8 cellular contexts compared by ENCODE assay signal in genomic region chr7:149459201-149459539, GRCh38. TPM values are rescaled to one million over a fixed set of nuclear protein-coding genes. Genes with fewer than 3 reads are reported as not detected.
DNase-seq lines count a peak whose midpoint lies in the region; ATAC-seq, FAIRE-seq and TF ChIP-seq lines count a peak whose summit lies in the region.

No MANE protein-coding gene starts in this region.

- CTCF ChIA-PET in H1 (lab: Charles Lee; ENCODE audit: partially characterized antibody): interaction anchor here (0.8 to 2.1 kb wide), 11 partner anchors 10 to 226 kb away, joined by 3 to 11 read pairs (median 4); no protein-coding TSS in a partner anchor

- TF ChIP-seq CTCF in H1 (IDR thresholded peaks at IDR 0.05; ENCODE audit: control extremely low read depth in 1 of 3, insufficient read depth in 1 of 3, low read depth in 1 of 3, low read length in 3 of 3) (no peak), neural progenitor cell (IDR thresholded peaks at IDR 0.05) (no peak)

- H2BK120ac ChIP-seq in H1 (replicated peaks; ENCODE audit: low read depth, low read length): no peak overlapping the region

- H3K9me3 Mint-ChIP-seq in CD4-positive, CD25-positive, alpha-beta regulatory T cell: no peaks in the 10 kb centered on the region
- no peaks in the 10 kb centered on the region for H3K9me3 Mint-ChIP-seq in neural progenitor cell

- peaks cover 24% of the 10 kb centered on the region for H3K36me3 ChIP-seq in CD4-positive, CD25-positive, alpha-beta regulatory T cell (ENCODE audit: control insufficient read depth, insufficient read depth, low read length)
- peaks cover 0 to 11% (median 6%) of the 10 kb centered on the region in 4 experiments; a peak in 4 of 8 replicates for H3K36me3 ChIP-seq in H1 (ENCODE audit: control insufficient read depth in 2 of 4, insufficient read depth in 4 of 4, low read length in 3 of 4)
- no peaks in the 10 kb centered on the region for H3K36me3 ChIP-seq in neural progenitor cell

- peaks cover 18% of the 10 kb centered on the region for H3K27me3 Mint-ChIP-seq in CD4-positive, CD25-positive, alpha-beta regulatory T cell
- H3K27me3 Mint-ChIP-seq in neural progenitor cell (ENCODE audit: insufficient read depth, low read depth): no peaks in the 10 kb centered on the region

- peak overlapping the region; percentile 65 to 93 (median 88) for H3K4me3 Mint-ChIP-seq in CD4-positive, CD25-positive, alpha-beta regulatory T cell
- H3K4me3 Mint-ChIP-seq in neural progenitor cell: peak overlapping the region; percentile 89

- H2BK20ac ChIP-seq in H1 (ENCODE audit: low read length): no peak overlapping the region

- no peak overlapping the region for H2AK5ac ChIP-seq in H1 (ENCODE audit: low read depth, low read length)

- H3F3A ChIP-seq in neural progenitor cell (ENCODE audit: low read depth): peaks cover 39% of the 10 kb centered on the region

- POLR2A ChIA-PET in H1 (lab: Charles Lee; ENCODE audit: partially characterized antibody): interaction anchor here (1.0 to 3.8 kb wide), 11 partner anchors 9 to 388 kb away, joined by 3 to 27 read pairs (median 4); partner anchors contain the start of gene ZNF783

- no peak for ATAC-seq in CD4-positive, CD25-positive, alpha-beta regulatory T cell (ENCODE audit: low read depth in 2 of 2)
- no peak for ATAC-seq in GM18502 (IDR thresholded peaks at IDR 0.05; ENCODE audit: poor library complexity, unreplicated experiment)

- peaks cover 5% of the 10 kb centered on the region for H3K27me3 ChIP-seq in CD4-positive, CD25-positive, alpha-beta regulatory T cell (ENCODE audit: control insufficient read depth, insufficient read depth, low read length)
- H3K27me3 ChIP-seq in H1 (replicated peaks in 1 of 4; ENCODE audit: control insufficient read depth in 3 of 4, extremely low read depth in 1 of 4, insufficient read depth in 3 of 4, low read length in 3 of 4) (peaks cover 4 to 25% (median 20%) of the 10 kb centered on the region in 4 experiments), neural progenitor cell (peaks cover 43% of the 10 kb centered on the region)

- H3K9me3 ChIP-seq in CD4-positive, CD25-positive, alpha-beta regulatory T cell (ENCODE audit: control insufficient read depth in 2 of 2, low read length in 2 of 2): no peaks in the 10 kb centered on the region
- H3K9me3 ChIP-seq in H1 (ENCODE audit: insufficient read depth in 2 of 2, low read depth in 1 of 2, low read length in 1 of 2) (no peaks in the 10 kb centered on the region), neural progenitor cell (ENCODE audit: low read depth) (no peaks in the 10 kb centered on the region)

- H3K79me1 ChIP-seq in H1 (ENCODE audit: low read depth, low read length): no peaks in the 10 kb centered on the region

- H3K14ac ChIP-seq in H1 (ENCODE audit: insufficient read length): no peak overlapping the region

- WGBS in H1 (ENCODE audit: extremely low coverage in 1 of 2, insufficient coverage in 1 of 2, insufficient read length in 1 of 2, insufficient replicate concordance in 2 of 2, low coverage in 1 of 2, low lambda C conversion rate in 2 of 2, missing lambda C conversion rate in 1 of 2), 2 experiments: 59% methylated on average over 6 of the region's 17 CpGs; no CpG with 5 or more reads in 1 of the 2 experiments

- no peak for TF ChIP-seq POLR2A in H1 (IDR thresholded peaks at IDR 0.05; ENCODE audit: control extremely low read depth in 1 of 2, low read depth in 2 of 2, low read length in 2 of 2)

- no peak overlapping the region for H3K4ac ChIP-seq in H1 (replicated peaks; ENCODE audit: insufficient read length, low read depth, low read length)

- peaks cover 0 to 10% of the 10 kb centered on the region in 2 experiments; a peak in 1 of 4 replicates for H3K79me2 ChIP-seq in H1 (ENCODE audit: control insufficient read depth in 1 of 2, insufficient read depth in 2 of 2, low read length in 2 of 2)
- peaks cover 28% of the 10 kb centered on the region for H3K79me2 ChIP-seq in neural progenitor cell (ENCODE audit: low read depth)

- TF ChIP-seq RAD21 in H1 (IDR thresholded peaks at IDR 0.05 in 1 of 2, conservative IDR thresholded peaks at IDR 0.05 in 1 of 2; ENCODE audit: low read depth in 2 of 2, low read length in 2 of 2): no peak

- H3K4me2 ChIP-seq in H1 (ENCODE audit: insufficient read depth in 1 of 2, low read depth in 2 of 2, low read length in 2 of 2): peak overlapping the region; percentile 56 to 71
- peak overlapping the region; percentile 84 for H3K4me2 ChIP-seq in neural progenitor cell

- no peak overlapping the region for H3K9ac ChIP-seq in H1 (replicated peaks in 1 of 4; ENCODE audit: extremely low read depth in 1 of 4, low read depth in 3 of 4, low read length in 3 of 4)
- no peak overlapping the region for H3K9ac ChIP-seq in neural progenitor cell

- peaks cover 19% of the 10 kb centered on the region for H3K4me1 ChIP-seq in CD4-positive, CD25-positive, alpha-beta regulatory T cell (ENCODE audit: control insufficient read depth, insufficient read depth, low read length, poor library complexity, severe bottlenecking)
- H3K4me1 ChIP-seq in H1 (replicated peaks in 1 of 4; ENCODE audit: control insufficient read depth in 3 of 4, insufficient read depth in 4 of 4, low read length in 3 of 4) (no peaks in the 10 kb centered on the region; a peak in 1 of 7 replicates), neural progenitor cell (peaks cover 22% of the 10 kb centered on the region)

- H3K23ac ChIP-seq in H1 (ENCODE audit: insufficient read length): no peak overlapping the region

- no peak overlapping the region for H4K91ac ChIP-seq in H1 (replicated peaks; ENCODE audit: insufficient read length, low read length)

- H3K4me3 ChIP-seq in CD4-positive, CD25-positive, alpha-beta regulatory T cell (ENCODE audit: low read depth, low read length): no peak overlapping the region
- H3K4me3 ChIP-seq in H1 (ENCODE audit: extremely low read depth in 1 of 4, insufficient read depth in 2 of 4, low read depth in 3 of 4, low read length in 4 of 4) (peak overlapping the region; percentile 31 to 74 (median 46); a peak in 7 of 8 replicates), neural progenitor cell (peak overlapping the region; percentile 71)

- H3K36me3 Mint-ChIP-seq in CD4-positive, CD25-positive, alpha-beta regulatory T cell: peaks cover 24% of the 10 kb centered on the region
- H3K36me3 Mint-ChIP-seq in neural progenitor cell: peaks cover 6% of the 10 kb centered on the region

- no peak overlapping the region for H3K27ac ChIP-seq in CD4-positive, CD25-positive, alpha-beta regulatory T cell (ENCODE audit: insufficient read depth, low read length, poor library complexity, severe bottlenecking)
- H3K27ac ChIP-seq in H1 (ENCODE audit: low read depth, low read length) (no peak overlapping the region), neural progenitor cell (no peak overlapping the region)

- H2BK12ac ChIP-seq in H1 (ENCODE audit: low read depth, low read length): no peak overlapping the region

- H3K56ac ChIP-seq in H1 (replicated peaks; ENCODE audit: insufficient read length, low read depth, low read length): no peak overlapping the region

- H3K18ac ChIP-seq in H1 (ENCODE audit: extremely low read depth, low read length): no peak overlapping the region

- peak overlapping the region; percentile 38 to 73 (median 70) for H3K27ac Mint-ChIP-seq in CD4-positive, CD25-positive, alpha-beta regulatory T cell
- H3K27ac Mint-ChIP-seq in neural progenitor cell: peak overlapping the region; percentile 63

- H4K5ac ChIP-seq in H1 (ENCODE audit: insufficient read length, low read depth, low read length): no peak overlapping the region

- H4K8ac ChIP-seq in H1 (ENCODE audit: extremely low read depth, insufficient read depth, low read length): no peak overlapping the region

- DNase-seq in CD4-positive, CD25-positive, alpha-beta regulatory T cell: no peak
- DNase-seq in NCI-H524 (lab: John Stamatoyannopoulos, UW) (peak; percentile 41 to 77), H1 (ENCODE audit: low read depth in 1 of 2, low spot score in 2 of 2) (no peak), neural progenitor cell (ENCODE audit: low spot score) (peak; percentile 37), NCI-H187 treated with DMSO at 0.1 percent for 48 hours (lab: John Stamatoyannopoulos, UW) (no peak), NAMALWA (ENCODE audit: low spot score) (no peak)
- DNase-seq in activated effector memory CD4-positive, alpha-beta T cell treated with Interleukin-2 at 50 U/mL for 16 hours: no peak

- H2BK15ac ChIP-seq in H1 (ENCODE audit: low read length): no peak overlapping the region

- H3K23me2 ChIP-seq in H1 (ENCODE audit: low read depth, low read length): peaks cover 9% of the 10 kb centered on the region

- H2AFZ ChIP-seq in H1 (ENCODE audit: low read length): no peak overlapping the region
- H2AFZ ChIP-seq in neural progenitor cell (replicated peaks): no peak overlapping the region

- peaks cover 5 to 9% of the 10 kb centered on the region in 2 experiments for H4K20me1 ChIP-seq in H1 (replicated peaks in 1 of 2; ENCODE audit: control insufficient read depth in 1 of 2, insufficient read depth in 2 of 2, low read length in 2 of 2)
- H4K20me1 ChIP-seq in neural progenitor cell (ENCODE audit: low read depth): peaks cover 36% of the 10 kb centered on the region

- no peak for TF ChIP-seq EP300 in H1 (IDR thresholded peaks at IDR 0.05; ENCODE audit: borderline replicate concordance in 1 of 2, low read depth in 2 of 2, low read length in 2 of 2)

- no peak for FAIRE-seq in H1 (lab: Jason Lieb, UNC)

- H3K4me1 Mint-ChIP-seq in CD4-positive, CD25-positive, alpha-beta regulatory T cell: peaks cover 15 to 48% (median 32%) of the 10 kb centered on the region in 4 donors
- H3K4me1 Mint-ChIP-seq in neural progenitor cell: peaks cover 19% of the 10 kb centered on the region

- H2BK5ac ChIP-seq in H1 (ENCODE audit: low read depth, low read length): no peak overlapping the region

RNA-seq across cellular contexts. Expression of gene ZNF777, which starts 1.7 kb away (rescaled TPM):
- total RNA-seq in CD4-positive, CD25-positive, alpha-beta regulatory T cell: 13.4 TPM
- polyA plus RNA-seq in CD4-positive, CD25-positive, alpha-beta regulatory T cell: 1 to 10 TPM in 2 of 4 donors, under 1 TPM in 2; 0.46 to 1.6 (median 1.2) TPM
- 10.1 and 11.2 TPM in 2 replicates for total RNA-seq in H1 (2021; fragmentation: NEBNext Ultra II Directional; extraction: Animal tissue kit (Norgen Biotek cat#: 25700))
- polyA plus RNA-seq in H1 (2011; rRNA removed): 8.0 and 9.4 TPM in 2 replicates
- 7.3 TPM for polyA plus RNA-seq in H1 (2011; cell fraction: cytosol; rRNA removed)
- polyA plus RNA-seq in H1 (2011; cell fraction: nucleus; rRNA removed): 6.9 TPM
- 5.7 to 11.4 TPM (median 9.2 TPM) in 4 replicates for polyA plus RNA-seq in H1 (2012, experiment 1 of 2)
- 6.2 TPM for polyA plus RNA-seq in H1 (2012, experiment 2 of 2)
- polyA plus RNA-seq in H1 (2013, experiment 1 of 2): 6.5 TPM
- 6.1 TPM for polyA plus RNA-seq in H1 (2013, experiment 2 of 2)
- polyA minus RNA-seq in H1 (2011; rRNA and poly(A)+ RNA removed): 4.1 and 4.3 TPM in 2 replicates
- 9.1 TPM for polyA minus RNA-seq in H1 (2011; cell fraction: cytosol; rRNA and poly(A)+ RNA removed)
- polyA minus RNA-seq in H1 (2011; cell fraction: nucleus; rRNA and poly(A)+ RNA removed): 4.5 TPM
- total RNA-seq in neural progenitor cell (ENCODE audit: low replicate concordance): 6.6 and 11.7 TPM in 2 replicates

RNA-seq across cellular contexts. Expression of gene ZNF746, which starts 38.4 kb away (rescaled TPM):
- total RNA-seq in CD4-positive, CD25-positive, alpha-beta regulatory T cell: 33.9 TPM
- polyA plus RNA-seq in CD4-positive, CD25-positive, alpha-beta regulatory T cell: 10 to 100 TPM in 2 of 4 donors, 1 to 10 TPM in 2; 8.2 to 11.5 (median 9.7) TPM
- total RNA-seq in H1 (2021; fragmentation: NEBNext Ultra II Directional; extraction: Animal tissue kit (Norgen Biotek cat#: 25700)): 15.4 and 15.6 TPM in 2 replicates
- polyA plus RNA-seq in H1 (2011; rRNA removed): 7.5 and 9.1 TPM in 2 replicates
- polyA plus RNA-seq in H1 (2011; cell fraction: cytosol; rRNA removed): 6.8 TPM
- polyA plus RNA-seq in H1 (2011; cell fraction: nucleus; rRNA removed): 14.0 TPM
- polyA plus RNA-seq in H1 (2012, experiment 1 of 2): 8.4 to 12.7 TPM (median 10.6 TPM) in 4 replicates
- polyA plus RNA-seq in H1 (2012, experiment 2 of 2): 9.8 TPM
- polyA plus RNA-seq in H1 (2013, experiment 1 of 2): 8.0 TPM
- polyA plus RNA-seq in H1 (2013, experiment 2 of 2): 7.6 TPM
- polyA minus RNA-seq in H1 (2011; rRNA and poly(A)+ RNA removed): 7.2 and 11.5 TPM in 2 replicates
- polyA minus RNA-seq in H1 (2011; cell fraction: cytosol; rRNA and poly(A)+ RNA removed): 11.9 TPM
- 14.7 TPM for polyA minus RNA-seq in H1 (2011; cell fraction: nucleus; rRNA and poly(A)+ RNA removed)
- 11.0 and 24.1 TPM in 2 replicates for total RNA-seq in neural progenitor cell (ENCODE audit: low replicate concordance)

Comparison
In these comparisons a context has a peak if more than half of its experiments do, and no peak if none do; other contexts are left out.
1. DNase-seq: peak in NCI-H524 (2 of 2) and neural progenitor cell (single experiment); none in CD4-positive, CD25-positive, alpha-beta regulatory T cell (0 of 3), H1 (0 of 2), NCI-H187 treated with DMSO at 0.1 percent for 48 hours (single experiment), NAMALWA (single experiment) and activated effector memory CD4-positive, alpha-beta T cell treated with Interleukin-2 at 50 U/mL for 16 hours (single experiment).